Comparison of ENCODE assay signal across 8 cellular contexts in the genomic region with DNA sequence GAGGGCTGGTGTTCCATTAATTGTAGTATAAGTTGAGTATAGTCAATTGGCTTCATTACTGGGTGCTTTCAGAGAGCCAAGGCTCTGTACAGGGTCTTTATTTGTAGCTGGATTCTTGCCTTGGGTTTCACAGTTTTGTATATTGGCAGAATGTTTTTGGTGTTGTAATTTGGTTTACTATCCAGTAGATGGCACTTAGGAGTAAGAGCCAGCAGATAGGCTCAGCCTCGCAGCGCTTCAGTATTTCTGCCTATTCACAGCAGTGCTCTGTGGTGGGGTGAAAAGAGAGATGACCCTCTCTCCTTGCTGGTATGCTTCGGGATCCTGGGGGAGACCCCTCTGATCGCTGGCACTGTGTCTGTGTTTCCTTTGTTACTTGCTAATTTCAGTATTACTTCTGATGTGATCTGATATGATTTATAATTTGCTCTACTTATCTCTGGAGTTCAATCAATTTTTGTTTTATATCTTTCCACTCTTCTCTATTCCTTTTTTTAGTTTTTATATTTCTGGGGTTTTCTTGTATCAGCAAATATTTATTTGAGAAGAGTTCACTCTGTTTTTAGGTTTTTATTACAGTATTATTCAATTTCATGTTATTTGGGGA. TPM values are rescaled to one million over a fixed set of nuclear protein-coding genes. Genes with fewer than 3 reads are reported as not detected.
DNase-seq lines count a peak whose midpoint lies in the region; ATAC-seq and TF ChIP-seq lines count a peak whose summit lies in the region.

No MANE protein-coding gene starts in this region.

- WGBS in endodermal cell (ENCODE audit: insufficient coverage in 1 of 2, insufficient read length in 1 of 2), 2 experiments, result 8% methylated on average over 4 of the region's 4 CpGs; no CpG with 5 or more reads in 1 of the 2 experiments
- no CpG with 5 or more reads among the region's 4 CpGs for WGBS in mesendoderm (ENCODE audit: extremely low coverage, insufficient coverage, low lambda C conversion rate)

- no peak for TF ChIP-seq POLR2A in uterus (IDR thresholded peaks at IDR 0.05)

- H2AK5ac ChIP-seq in mesendoderm (ENCODE audit: low read length), result no peak overlapping the region

- H3K36me3 ChIP-seq in H7 (replicated peaks; ENCODE audit: control insufficient read depth, insufficient read depth, low read length) (no peaks in the 10 kb centered on the region; the same call in 1 of the 2 replicates), KMS-11 (ENCODE audit: insufficient read depth) (no peaks in the 10 kb centered on the region), endodermal cell (ENCODE audit: control insufficient read depth, insufficient read depth, low read length) (no peaks in the 10 kb centered on the region), mesendoderm (ENCODE audit: control insufficient read depth, insufficient read depth, low read length) (no peaks in the 10 kb centered on the region), uterus (no peaks in the 10 kb centered on the region)

- no peak overlapping the region for H2BK120ac ChIP-seq in mesendoderm (ENCODE audit: low read depth, low read length)

- H3K4me3 Mint-ChIP-seq in endodermal cell, result no peak overlapping the region

- no peaks in the 10 kb centered on the region for H3K79me1 ChIP-seq in mesendoderm (ENCODE audit: low read length)

- no peaks in the 10 kb centered on the region for H3K79me2 ChIP-seq in KMS-11 (ENCODE audit: insufficient read depth, low read depth)
- no peaks in the 10 kb centered on the region for H3K79me2 ChIP-seq in mesendoderm (ENCODE audit: control insufficient read depth, insufficient read depth, low read length)

- no peak overlapping the region for H2BK15ac ChIP-seq in mesendoderm (replicated peaks; ENCODE audit: low read depth)

- H3K23ac ChIP-seq in mesendoderm (ENCODE audit: low read length), result no peak overlapping the region

- H2AFZ ChIP-seq in KMS-11 (ENCODE audit: low read depth), result no peak overlapping the region

- TF ChIP-seq CTCF in KMS-11 (conservative IDR thresholded peaks at IDR 0.05; ENCODE audit: low read depth, low read length) (peak; percentile 66), endodermal cell (conservative IDR thresholded peaks at IDR 0.05) (peak; percentile 77), uterus (IDR thresholded peaks at IDR 0.05) (peak in 3 of 4 experiments; percentile 18 to 34 (median 33))

- no peak overlapping the region for H3K4ac ChIP-seq in mesendoderm (ENCODE audit: low read depth, low read length)

- ATAC-seq in SK-N-SH treated with all-trans-retinoic acid at 6 μM for 48 hours, result peak; percentile 96

- no peaks in the 10 kb centered on the region for H3K4me1 Mint-ChIP-seq in endodermal cell

- H3K56ac ChIP-seq in mesendoderm (ENCODE audit: low read length), result no peak overlapping the region

- H4K20me1 ChIP-seq in KMS-11 (ENCODE audit: insufficient read depth), result no peaks in the 10 kb centered on the region

- H3K27ac ChIP-seq in KMS-11, result no peak overlapping the region
- no peak overlapping the region for H3K27ac ChIP-seq in endodermal cell (ENCODE audit: low read depth, low read length)
- no peak overlapping the region for H3K27ac ChIP-seq in mesendoderm (ENCODE audit: low read depth, low read length)
- no peak overlapping the region for H3K27ac ChIP-seq in uterus

- H3K27me3 ChIP-seq in H7 (ENCODE audit: control insufficient read depth, insufficient read depth, low read length) (no peaks in the 10 kb centered on the region), KMS-11 (ENCODE audit: insufficient read depth, low read depth) (no peaks in the 10 kb centered on the region), endodermal cell (ENCODE audit: control insufficient read depth, insufficient read depth, low read length, poor library complexity, severe bottlenecking) (no peaks in the 10 kb centered on the region), mesendoderm (ENCODE audit: insufficient read depth, low read length, poor library complexity) (no peaks in the 10 kb centered on the region), uterus (no peaks in the 10 kb centered on the region)

- peaks cover 3% of the 10 kb centered on the region for H3K36me3 Mint-ChIP-seq in endodermal cell (ENCODE audit: low read depth)

- H4K8ac ChIP-seq in mesendoderm (ENCODE audit: low read depth, low read length), result no peak overlapping the region

- H4K5ac ChIP-seq in mesendoderm (ENCODE audit: low read length), result no peak overlapping the region

- no peak overlapping the region for H2BK5ac ChIP-seq in mesendoderm (ENCODE audit: low read length)

- H3K9ac ChIP-seq in KMS-11, result no peak overlapping the region
- H3K9ac ChIP-seq in endodermal cell (ENCODE audit: extremely low read depth, low read length, poor library complexity, severe bottlenecking), result no peak overlapping the region
- no peak overlapping the region for H3K9ac ChIP-seq in mesendoderm (ENCODE audit: low read length)

- no peak overlapping the region for H3K27ac Mint-ChIP-seq in endodermal cell

- no peaks in the 10 kb centered on the region for H3K9me3 ChIP-seq in endodermal cell (ENCODE audit: control insufficient read depth, low read length)
- H3K9me3 ChIP-seq in uterus, result no peaks in the 10 kb centered on the region

- intact Hi-C loops in uterus (cut with DNase I; ENCODE audit: low total_unique reads), result no loop called here

- no peak overlapping the region for H3K18ac ChIP-seq in mesendoderm (ENCODE audit: low read length)

- H3K4me3 ChIP-seq in H7 (ENCODE audit: insufficient read depth, low read depth, low read length) (no peak overlapping the region), KMS-11 (IDR thresholded peaks at IDR 0.05; ENCODE audit: insufficient read depth, low read depth, low read length) (no peak overlapping the region), endodermal cell (ENCODE audit: low read length) (no peak overlapping the region), mesendoderm (ENCODE audit: low read length) (no peak overlapping the region), uterus (no peak overlapping the region)

- H3K4me1 ChIP-seq in KMS-11 (ENCODE audit: low read depth, poor library complexity, severe bottlenecking) (no peaks in the 10 kb centered on the region), endodermal cell (ENCODE audit: control insufficient read depth, insufficient read depth, low read length) (no peaks in the 10 kb centered on the region), mesendoderm (ENCODE audit: control insufficient read depth, low read depth, low read length) (no peaks in the 10 kb centered on the region), uterus (no peaks in the 10 kb centered on the region)

- no peaks in the 10 kb centered on the region for H3K27me3 Mint-ChIP-seq in endodermal cell (ENCODE audit: insufficient read depth)

- H3K4me2 ChIP-seq in KMS-11 (no peak overlapping the region), mesendoderm (ENCODE audit: low read length) (no peak overlapping the region)

- H3K9me3 Mint-ChIP-seq in endodermal cell, result no peaks in the 10 kb centered on the region

- peak; percentile 17 for DNase-seq in stimulated activated CD4-positive, alpha-beta T cell treated with anti-CD3 and anti-CD28 coated beads, Interleukin-15, amount 100 ng/mL, for 24 hours
- no peak for DNase-seq in stimulated activated CD4-positive, alpha-beta T cell treated with anti-CD3 and anti-CD28 coated beads, Interleukin-12 subunit alpha, Interleukin-12 subunit beta, amount 100 ng/mL, for 4 hours
- DNase-seq in H7, result peak; percentile 8
- peak; percentile 78 for DNase-seq in endodermal cell
- peak; percentile 71 for DNase-seq in mesendoderm
- no peak for DNase-seq in uterus

TF ChIP-seq in SK-N-SH treated with all-trans-retinoic acid at 6 μM for 48 hours, 23 proteins besides CTCF, POLR2A, EP300 and RAD21 (continues in another document):
- no peak for TF ChIP-seq ARNTL (CRISPR knock-in tag; IDR thresholded peaks at IDR 0.05; ENCODE audit: borderline replicate concordance, low read depth)
- TF ChIP-seq CSDC2 (CRISPR knock-in tag; IDR thresholded peaks at IDR 0.05), result no peak
- no peak for TF ChIP-seq SNAI2 (CRISPR knock-in tag; IDR thresholded peaks at IDR 0.05)
- TF ChIP-seq, protein P1, sequence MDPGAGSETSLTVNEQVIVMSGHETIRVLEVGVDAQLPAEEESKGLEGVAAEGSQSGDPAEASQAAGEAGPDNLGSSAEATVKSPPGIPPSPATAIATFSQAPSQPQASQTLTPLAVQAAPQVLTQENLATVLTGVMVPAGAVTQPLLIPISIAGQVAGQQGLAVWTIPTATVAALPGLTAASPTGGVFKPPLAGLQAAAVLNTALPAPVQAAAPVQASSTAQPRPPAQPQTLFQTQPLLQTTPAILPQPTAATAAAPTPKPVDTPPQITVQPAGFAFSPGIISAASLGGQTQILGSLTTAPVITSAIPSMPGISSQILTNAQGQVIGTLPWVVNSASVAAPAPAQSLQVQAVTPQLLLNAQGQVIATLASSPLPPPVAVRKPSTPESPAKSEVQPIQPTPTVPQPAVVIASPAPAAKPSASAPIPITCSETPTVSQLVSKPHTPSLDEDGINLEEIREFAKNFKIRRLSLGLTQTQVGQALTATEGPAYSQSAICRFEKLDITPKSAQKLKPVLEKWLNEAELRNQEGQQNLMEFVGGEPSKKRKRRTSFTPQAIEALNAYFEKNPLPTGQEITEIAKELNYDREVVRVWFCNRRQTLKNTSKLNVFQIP (CRISPR knock-in tag; IDR thresholded peaks at IDR 0.05; ENCODE audit: borderline replicate concordance, low read depth), result no peak
- TF ChIP-seq, protein P2, sequence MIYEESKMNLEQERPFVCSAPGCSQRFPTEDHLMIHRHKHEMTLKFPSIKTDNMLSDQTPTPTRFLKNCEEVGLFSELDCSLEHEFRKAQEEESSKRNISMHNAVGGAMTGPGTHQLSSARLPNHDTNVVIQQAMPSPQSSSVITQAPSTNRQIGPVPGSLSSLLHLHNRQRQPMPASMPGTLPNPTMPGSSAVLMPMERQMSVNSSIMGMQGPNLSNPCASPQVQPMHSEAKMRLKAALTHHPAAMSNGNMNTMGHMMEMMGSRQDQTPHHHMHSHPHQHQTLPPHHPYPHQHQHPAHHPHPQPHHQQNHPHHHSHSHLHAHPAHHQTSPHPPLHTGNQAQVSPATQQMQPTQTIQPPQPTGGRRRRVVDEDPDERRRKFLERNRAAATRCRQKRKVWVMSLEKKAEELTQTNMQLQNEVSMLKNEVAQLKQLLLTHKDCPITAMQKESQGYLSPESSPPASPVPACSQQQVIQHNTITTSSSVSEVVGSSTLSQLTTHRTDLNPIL (CRISPR knock-in tag; IDR thresholded peaks at IDR 0.05; ENCODE audit: low read depth), result no peak
- no peak for TF ChIP-seq TOX (CRISPR knock-in tag; IDR thresholded peaks at IDR 0.05; ENCODE audit: borderline replicate concordance)

RNA-seq across cellular contexts. Expression of gene ANO5, which starts 52.2 kb away (rescaled TPM):
- 6.2 and 10.1 TPM in 2 replicates for total RNA-seq in H7 (2014; rRNA removed; shearing (Covaris generic))
- total RNA-seq in endodermal cell, result 1 to 10 TPM; 6.2 to 8.9 TPM
- polyA plus RNA-seq in endodermal cell (2013, experiment 1 of 2), result 6.4 TPM
- polyA plus RNA-seq in endodermal cell (2013, experiment 2 of 2), result 5.9 TPM
- polyA plus RNA-seq in mesendoderm (2013, experiment 1 of 2), result 1.4 TPM
- polyA plus RNA-seq in mesendoderm (2013, experiment 2 of 2), result 1.5 TPM
- total RNA-seq in uterus, result 10 to 100 TPM in 1 of 4 donors, 1 to 10 TPM in 3; 3.5 to 14.5 (median 4.8) TPM

Comparison
In these comparisons a context has a peak if more than half of its experiments do, and no peak if none do; other contexts are left out.
1. DNase-seq: peak in stimulated activated CD4-positive, alpha-beta T cell treated with anti-CD3 and anti-CD28 coated beads, Interleukin-15, amount 100 ng/mL, for 24 hours (single experiment), H7 (single experiment), endodermal cell (single experiment) and mesendoderm (single experiment); none in stimulated activated CD4-positive, alpha-beta T cell treated with anti-CD3 and anti-CD28 coated beads, Interleukin-12 subunit alpha, Interleukin-12 subunit beta, amount 100 ng/mL, for 4 hours (single experiment) and uterus (0 of 2).
2. Peak in every context shown above with its lines, with median percentiles within 50 percentile points of each other: CTCF ChIP-seq.